ENCODE assay signal across 14 cellular contexts in the genomic region with DNA sequence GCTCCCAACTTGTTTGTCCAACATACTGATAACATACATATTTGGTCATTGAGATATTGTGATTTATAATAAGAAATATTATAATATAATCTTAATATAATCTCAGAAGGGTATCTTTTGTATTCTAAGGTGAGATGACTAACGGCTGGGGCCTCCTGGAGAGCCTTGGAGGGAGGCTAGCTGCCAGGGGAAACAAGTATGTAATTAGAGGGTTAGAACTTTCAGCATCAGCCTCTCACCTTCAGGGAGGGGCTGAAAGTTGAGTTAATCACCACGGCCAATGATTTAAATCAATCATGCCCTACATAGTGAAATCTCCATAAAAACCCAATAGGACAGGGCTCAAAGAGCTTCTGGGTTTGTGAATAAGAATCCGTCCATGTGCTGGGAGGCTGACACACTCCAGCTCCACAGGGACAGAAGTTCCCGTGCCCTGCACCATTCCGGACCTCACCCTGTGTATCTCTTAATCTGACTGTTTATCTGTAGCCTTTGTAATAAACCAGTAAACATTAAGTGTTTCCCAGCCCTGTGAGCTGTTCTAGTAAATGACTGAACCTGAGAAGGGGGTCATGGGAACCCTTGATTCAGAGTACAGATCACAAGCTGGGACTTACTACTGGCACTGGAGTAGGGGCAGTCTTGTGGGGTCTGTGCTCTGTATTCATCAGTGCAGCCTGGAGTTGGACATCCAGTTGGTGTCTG.
DNase-seq lines count a peak whose midpoint lies in the region; ATAC-seq and TF ChIP-seq lines count a peak whose summit lies in the region.
"Had no signal": no experiment of that assay in that cellular context is flagged by ENCODE, and none has a peak within 500 bp of the region (broad histone marks: within the 10 kb centered on the region; RNA-seq: fewer than 3 reads in every experiment).

No MANE protein-coding gene starts in this region.

- peak overlapping the region; percentile 89 to 96 for H3K27ac Mint-ChIP-seq in natural killer cell treated with Interleukin-12 subunit alpha and Interleukin-12 subunit beta and Interleukin-15 and Interleukin-18, amount 100 ng/mL, for 72 hours
- H3K27ac Mint-ChIP-seq in natural killer cell (no peak overlapping the region), activated B cell treated with CpG ODN at 0.5 μM for 24 hours (peak overlapping the region; percentile 87)

- peaks cover 9 to 12% of the 10 kb centered on the region in 2 donors for H3K27me3 Mint-ChIP-seq in natural killer cell treated with Interleukin-12 subunit alpha and Interleukin-12 subunit beta and Interleukin-15 and Interleukin-18, amount 100 ng/mL, for 72 hours
- H3K27me3 Mint-ChIP-seq in natural killer cell (ENCODE audit: low read depth in 2 of 2) (peaks cover 3 to 6% of the 10 kb centered on the region in 2 donors), activated B cell treated with CpG ODN at 0.5 μM for 24 hours (no peaks in the 10 kb centered on the region)

- POLR2A ChIA-PET in activated B cell treated with CpG ODN at 0.5 μM for 24 hours (lab: Charles Lee), result interaction anchor here (0.5 to 2.4 kb wide), 7 partner anchors 8 to 141 kb away, joined by 3 to 12 read pairs (median 3); partner anchors contain the start of gene IL6

- H3K27ac ChIP-seq in lower lobe of right lung, result peak overlapping the region; percentile 61
- H3K27ac ChIP-seq in upper lobe of right lung, result no peak overlapping the region
- no peak overlapping the region for H3K27ac ChIP-seq in esophagus muscularis mucosa (replicated peaks in 1 of 4)
- no peak overlapping the region for H3K27ac ChIP-seq in tibial artery
- H3K27ac ChIP-seq: thoracic aorta had no signal

- no peak for TF ChIP-seq CTCF in natural killer cell (IDR thresholded peaks at IDR 0.05)
- no peak for TF ChIP-seq CTCF in activated B cell treated with CpG ODN at 0.5 μM for 24 hours (IDR thresholded peaks at IDR 0.05)
- no peak for TF ChIP-seq CTCF in lower lobe of right lung (IDR thresholded peaks at IDR 0.05)
- no peak for TF ChIP-seq CTCF in upper lobe of right lung (IDR thresholded peaks at IDR 0.05)
- TF ChIP-seq CTCF in esophagus muscularis mucosa (IDR thresholded peaks at IDR 0.05), result no peak
- TF ChIP-seq CTCF in tibial artery (IDR thresholded peaks at IDR 0.05), result no peak

- peak overlapping the region; percentile 90 for H3K4me3 Mint-ChIP-seq in natural killer cell treated with Interleukin-12 subunit alpha and Interleukin-12 subunit beta and Interleukin-15 and Interleukin-18, amount 100 ng/mL, for 72 hours
- H3K4me3 Mint-ChIP-seq in natural killer cell (no peak overlapping the region), activated B cell treated with CpG ODN at 0.5 μM for 24 hours (peak overlapping the region; percentile 67)

- H3K27me3 ChIP-seq in lower lobe of right lung (ENCODE audit: low read depth) (no peaks in the 10 kb centered on the region), upper lobe of right lung (no peaks in the 10 kb centered on the region), esophagus muscularis mucosa (no peaks in the 10 kb centered on the region), tibial artery (no peaks in the 10 kb centered on the region)

- no peak overlapping the region for H3K4me3 ChIP-seq in lower lobe of right lung
- H3K4me3 ChIP-seq in upper lobe of right lung, result no peak overlapping the region
- no peak overlapping the region for H3K4me3 ChIP-seq in esophagus muscularis mucosa
- no peak overlapping the region for H3K4me3 ChIP-seq in tibial artery
- H3K4me3 ChIP-seq: GM12878, thoracic aorta had no signal

- WGBS in esophagus muscularis mucosa, result 95% methylated on average over 4 of the region's 5 CpGs

- no peak for DNase-seq in natural killer cell treated with Interleukin-12 subunit alpha and Interleukin-12 subunit beta and Interleukin-15 and Interleukin-18, amount 100 ng/mL, for 72 hours (ENCODE audit: low spot score)
- DNase-seq in natural killer cell (no peak), activated B cell treated with CpG ODN at 0.5 μM for 24 hours (no peak), lower lobe of right lung (no peak), upper lobe of right lung (no peak), esophagus muscularis mucosa (ENCODE audit: extremely low spot score) (no peak), tibial artery (no peak)
- DNase-seq: activated CD8-positive, alpha-beta memory T cell treated with anti-CD3 and anti-CD28 coated beads, Interleukin-2, amount 50 U/mL, for 48 hours; DMS79; effector memory CD4-positive, alpha-beta T cell; NCI-H1092 treated with DMSO at 0.1 percent for 48 hours had no signal

- H3K4me1 ChIP-seq in lower lobe of right lung, result peaks cover 69% of the 10 kb centered on the region
- H3K4me1 ChIP-seq in upper lobe of right lung, result peaks cover 57% of the 10 kb centered on the region
- peaks cover 49 to 59% (median 55%) of the 10 kb centered on the region in 4 donors for H3K4me1 ChIP-seq in esophagus muscularis mucosa
- H3K4me1 ChIP-seq in tibial artery, result peaks cover 0 to 56% (median 38%) of the 10 kb centered on the region in 4 donors

- H3K36me3 ChIP-seq in lower lobe of right lung (no peaks in the 10 kb centered on the region), upper lobe of right lung (no peaks in the 10 kb centered on the region), esophagus muscularis mucosa (no peaks in the 10 kb centered on the region), tibial artery (no peaks in the 10 kb centered on the region)
- H3K36me3 ChIP-seq: thoracic aorta had no signal

- H3K4me1 Mint-ChIP-seq in natural killer cell treated with Interleukin-12 subunit alpha and Interleukin-12 subunit beta and Interleukin-15 and Interleukin-18, amount 100 ng/mL, for 72 hours (ENCODE audit: low read depth in 2 of 2), result peaks cover 30 to 38% of the 10 kb centered on the region in 2 donors
- H3K4me1 Mint-ChIP-seq in natural killer cell (peaks cover 10 to 23% of the 10 kb centered on the region in 2 donors), activated B cell treated with CpG ODN at 0.5 μM for 24 hours (peaks cover 65% of the 10 kb centered on the region)

- H3K9me3 Mint-ChIP-seq in natural killer cell treated with Interleukin-12 subunit alpha and Interleukin-12 subunit beta and Interleukin-15 and Interleukin-18, amount 100 ng/mL, for 72 hours, result no peaks in the 10 kb centered on the region
- no peaks in the 10 kb centered on the region for H3K9me3 Mint-ChIP-seq in natural killer cell
- H3K9me3 Mint-ChIP-seq in activated B cell treated with CpG ODN at 0.5 μM for 24 hours, result no peaks in the 10 kb centered on the region

- ATAC-seq in natural killer cell treated with Interleukin-12 subunit alpha and Interleukin-12 subunit beta and Interleukin-15 and Interleukin-18, amount 100 ng/mL, for 72 hours, result peak in 1 of 2 donors; percentile 69
- no peak for ATAC-seq in natural killer cell
- ATAC-seq in activated B cell treated with CpG ODN at 0.5 μM for 24 hours (ENCODE audit: low read depth), result no peak
- no peak for ATAC-seq in lower lobe of right lung
- ATAC-seq in upper lobe of right lung, result peak; percentile 11
- ATAC-seq in GM21423 (IDR thresholded peaks at IDR 0.05; ENCODE audit: unreplicated experiment), result no peak
- ATAC-seq: GM12878 had no signal

- no peak for TF ChIP-seq EP300 in esophagus muscularis mucosa (IDR thresholded peaks at IDR 0.05)

- CTCF ChIA-PET in activated B cell treated with CpG ODN at 0.5 μM for 24 hours (lab: Charles Lee), result interaction anchor here (1.0 to 1.5 kb wide), 3 partner anchors 26 to 140 kb away, joined by 4 to 6 read pairs (median 5); no protein-coding TSS in a partner anchor

- peaks cover 2% of the 10 kb centered on the region for H3K36me3 Mint-ChIP-seq in natural killer cell treated with Interleukin-12 subunit alpha and Interleukin-12 subunit beta and Interleukin-15 and Interleukin-18, amount 100 ng/mL, for 72 hours
- no peaks in the 10 kb centered on the region for H3K36me3 Mint-ChIP-seq in natural killer cell
- H3K36me3 Mint-ChIP-seq in activated B cell treated with CpG ODN at 0.5 μM for 24 hours (ENCODE audit: low read depth), result peaks cover 29% of the 10 kb centered on the region

- intact Hi-C loops in natural killer cell (cut with micrococcal nuclease) (no loop called here), activated B cell treated with CpG ODN at 0.5 μM for 24 hours (cut with micrococcal nuclease) (loop anchor here (2.0 kb wide), 1 partner anchor 15 kb away; no protein-coding TSS in a partner anchor), lower lobe of right lung (cut with DNase I) (no loop called here), upper lobe of right lung (cut with DNase I) (no loop called here), esophagus muscularis mucosa (cut with DNase I) (no loop called here), tibial artery (cut with DNase I; ENCODE audit: low total_unique reads) (no loop called here)

- no peak for TF ChIP-seq POLR2A in esophagus muscularis mucosa (IDR thresholded peaks at IDR 0.05; ENCODE audit: low read depth)

- no peaks in the 10 kb centered on the region for H3K9me3 ChIP-seq in lower lobe of right lung
- H3K9me3 ChIP-seq in upper lobe of right lung, result no peaks in the 10 kb centered on the region
- no peaks in the 10 kb centered on the region for H3K9me3 ChIP-seq in esophagus muscularis mucosa
- no peaks in the 10 kb centered on the region for H3K9me3 ChIP-seq in tibial artery
- H3K9me3 ChIP-seq: thoracic aorta had no signal

Comparison
In these comparisons a context has a peak if more than half of its experiments do, and no peak if none do; other contexts are left out.
1. H3K27ac Mint-ChIP-seq: peak in natural killer cell treated with Interleukin-12 subunit alpha and Interleukin-12 subunit beta and Interleukin-15 and Interleukin-18, amount 100 ng/mL, for 72 hours (2 of 2) and activated B cell treated with CpG ODN at 0.5 μM for 24 hours (single experiment); none in natural killer cell (0 of 2).